In genomic region chr4:185227713-185228278, GRCh38 we compare ENCODE assay signal across 20 cellular contexts. TPM values are rescaled to one million over a fixed set of nuclear protein-coding genes. Genes with fewer than 3 reads are reported as not detected.
DNase-seq lines count a peak whose midpoint lies in the region; ATAC-seq, FAIRE-seq and TF ChIP-seq lines count a peak whose summit lies in the region.
"Had no signal": no experiment of that assay in that cellular context is flagged by ENCODE, and none has a peak within 500 bp of the region (broad histone marks: within the 10 kb centered on the region; RNA-seq: fewer than 3 reads in every experiment).

No MANE protein-coding gene starts in this region.

- H3K4me1 ChIP-seq in GM12878 (ENCODE audit: control insufficient read depth, insufficient read depth, low read length) (peaks cover 4% of the 10 kb centered on the region; the same call in 1 of the 2 replicates), mesendoderm (ENCODE audit: control insufficient read depth, low read depth, low read length) (peaks cover 4% of the 10 kb centered on the region), stomach smooth muscle (ENCODE audit: control insufficient read depth, insufficient read depth, low read length) (peaks cover 16% of the 10 kb centered on the region)
- H3K4me1 ChIP-seq: HAP-1 had no signal

- DNase-seq in cardiac septum (ENCODE audit: low spot score) = peak; percentile 55
- no peak for DNase-seq in Right ventricle myocardium superior
- DNase-seq in GM12878 (ENCODE audit: low read depth, low spot score) = no peak
- DNase-seq in mesendoderm = no peak
- DNase-seq in activated CD4-positive, alpha-beta T cell treated with anti-CD3 and anti-CD28 coated beads for 1 hour = no peak
- DNase-seq in occipital lobe (lab: John Stamatoyannopoulos, UW) = no peak
- DNase-seq: 8988T, DMS79, MG63, NCI-H1092, NCI-H146, NCI-H2029 treated with DMSO at 0.1 percent for 48 hours, NCI-H2171 treated with DMSO at 0.1 percent for 48 hours, NCI-H510A, NCI-H774, SHP77 treated with DMSO at 0.1 percent for 48 hours had no signal

- H3K9ac ChIP-seq in GM12878 (ENCODE audit: control insufficient read depth, insufficient read depth, low read length) (no peak overlapping the region), mesendoderm (ENCODE audit: low read length) (no peak overlapping the region), stomach smooth muscle (ENCODE audit: low read length in 2 of 2) (no peak overlapping the region)

- no peak overlapping the region for H3K18ac ChIP-seq in mesendoderm (ENCODE audit: low read length)

- intact Hi-C loops in cardiac septum (cut with DNase I) (no loop called here), Right ventricle myocardium superior (cut with DNase I) (no loop called here), GM12878 (cut with micrococcal nuclease; ENCODE audit: unreplicated experiment) (no loop called here)

- no peak overlapping the region for H2BK120ac ChIP-seq in mesendoderm (ENCODE audit: low read depth, low read length)

- H3K23ac ChIP-seq in mesendoderm (ENCODE audit: low read length) = peak overlapping the region; percentile 97

- no peak for TF ChIP-seq CTCF in GM12878 (IDR thresholded peaks at IDR 0.05 in 2 of 3, conservative IDR thresholded peaks at IDR 0.05 in 1 of 3; ENCODE audit: control insufficient read depth in 2 of 3, extremely low read depth in 1 of 3, insufficient read depth in 1 of 3, low read depth in 3 of 3, low read length in 3 of 3)

- H3K4ac ChIP-seq in mesendoderm (ENCODE audit: low read depth, low read length) = no peak overlapping the region

- no peak for TF ChIP-seq RAD21 in GM12878 (IDR thresholded peaks at IDR 0.05; ENCODE audit: insufficient read depth, low read depth, low read length)

- no peak overlapping the region for H4K5ac ChIP-seq in mesendoderm (ENCODE audit: low read length)

- H3K27ac ChIP-seq in GM12878 (ENCODE audit: control insufficient read depth, insufficient read depth) = no peak overlapping the region
- H3K27ac ChIP-seq in mesendoderm (ENCODE audit: low read depth, low read length) = no peak overlapping the region
- peak overlapping the region; percentile 58 for H3K27ac ChIP-seq in stomach smooth muscle (ENCODE audit: low read length)

- SMC1A ChIA-PET in GM12878 (lab: Charles Lee; ENCODE audit: uncharacterized antibody, unreplicated experiment) = interaction anchor here (1.1 to 1.6 kb wide), 3 partner anchors 15 to 32 kb away, joined by 3 to 6 read pairs (median 3); no protein-coding TSS in a partner anchor

- H3K36me3 ChIP-seq in GM12878 (ENCODE audit: control insufficient read depth in 2 of 2, insufficient read depth in 2 of 2, low read length in 1 of 2) = peaks cover 2 to 5% of the 10 kb centered on the region in 2 experiments; a peak in 3 of 4 replicates
- H3K36me3 ChIP-seq in mesendoderm (ENCODE audit: control insufficient read depth, insufficient read depth, low read length) = no peaks in the 10 kb centered on the region
- no peaks in the 10 kb centered on the region for H3K36me3 ChIP-seq in stomach smooth muscle (ENCODE audit: control insufficient read depth in 2 of 2, insufficient read depth in 2 of 2, low read length in 2 of 2)
- H3K36me3 ChIP-seq: HAP-1, MG63 had no signal

- H3K79me2 ChIP-seq in GM12878 (ENCODE audit: control insufficient read depth, insufficient read depth, low read length) (peaks cover 82% of the 10 kb centered on the region), mesendoderm (ENCODE audit: control insufficient read depth, insufficient read depth, low read length) (peaks cover 28% of the 10 kb centered on the region)

- H2AK5ac ChIP-seq in mesendoderm (ENCODE audit: low read length) = no peak overlapping the region

- ATAC-seq in Right ventricle myocardium superior (ENCODE audit: poor library complexity) = no peak
- ATAC-seq in GM12878 = peak; percentile 16
- no peak for ATAC-seq in HG03108 (IDR thresholded peaks at IDR 0.05; ENCODE audit: unreplicated experiment)

- H2BK5ac ChIP-seq in mesendoderm (ENCODE audit: low read length) = no peak overlapping the region

- FAIRE-seq in GM12878 (lab: Jason Lieb, UNC) = no peak
- FAIRE-seq: RCC 7860 had no signal

- 96% methylated on average over 9 of the region's 9 CpGs for WGBS in GM12878 (ENCODE audit: insufficient coverage, insufficient replicate concordance, low lambda C conversion rate, missing lambda C conversion rate)
- no CpG with 5 or more reads among the region's 9 CpGs for WGBS in mesendoderm (ENCODE audit: extremely low coverage, insufficient coverage, low lambda C conversion rate)

- RAD21 ChIA-PET in GM12878 (lab: Charles Lee; ENCODE audit: unreplicated experiment) = no interaction called here

- TF ChIP-seq POLR2A in GM12878 (IDR thresholded peaks at IDR 0.05; ENCODE audit: low read depth, low read length) = no peak

- no peak overlapping the region for H3K4me3 ChIP-seq in GM12878
- no peak overlapping the region for H3K4me3 ChIP-seq in mesendoderm (ENCODE audit: low read length)
- peak overlapping the region in 1 of 2 donors; percentile 49 for H3K4me3 ChIP-seq in stomach smooth muscle (ENCODE audit: low read length in 2 of 2)
- H3K4me3 ChIP-seq: HAP-1, MG63 had no signal

- peaks cover 30% of the 10 kb centered on the region for H4K20me1 ChIP-seq in GM12878 (ENCODE audit: control insufficient read depth, insufficient read depth)

- POLR2A ChIA-PET in GM12878 (lab: Charles Lee) = no interaction called here

- BruUV-seq in GM12878 (replicated peaks; lab: Mats Ljungman, UMichigan) = no TSS peak

- peak overlapping the region; percentile 60 for H3K56ac ChIP-seq in mesendoderm (ENCODE audit: low read length)

- H3K79me1 ChIP-seq in mesendoderm (ENCODE audit: low read length) = peaks cover 26% of the 10 kb centered on the region

- H3K27me3 ChIP-seq in GM12878 (replicated peaks in 1 of 2; ENCODE audit: control insufficient read depth in 2 of 2, insufficient read depth in 2 of 2, low read length in 1 of 2) = no peaks in the 10 kb centered on the region
- H3K27me3 ChIP-seq in mesendoderm (ENCODE audit: insufficient read depth, low read length, poor library complexity) = no peaks in the 10 kb centered on the region
- H3K27me3 ChIP-seq in stomach smooth muscle (ENCODE audit: control insufficient read depth in 1 of 2, insufficient read depth in 2 of 2, low read length in 2 of 2) = no peaks in the 10 kb centered on the region
- H3K27me3 ChIP-seq: MG63 had no signal

- in situ Hi-C loops in GM12878 (cut with MboI) = no loop called here

- CTCF ChIA-PET in GM12878 (lab: Yijun Ruan, JAX) = interaction anchor here (0.9 to 2.0 kb wide), 4 partner anchors 13 to 52 kb away, joined by 3 to 7 read pairs (median 4); no protein-coding TSS in a partner anchor

- no peak overlapping the region for H4K8ac ChIP-seq in mesendoderm (ENCODE audit: low read depth, low read length)

- H2BK15ac ChIP-seq in mesendoderm (replicated peaks; ENCODE audit: low read depth) = no peak overlapping the region

- no peak overlapping the region for H3K4me2 ChIP-seq in GM12878 (ENCODE audit: control insufficient read depth, insufficient read depth)
- no peak overlapping the region for H3K4me2 ChIP-seq in mesendoderm (ENCODE audit: low read length)

- H2AFZ ChIP-seq in GM12878 (ENCODE audit: control insufficient read depth, low read depth, low read length) = no peak overlapping the region

- TF ChIP-seq EP300 in GM12878 (IDR thresholded peaks at IDR 0.05; ENCODE audit: borderline replicate concordance in 1 of 2, control insufficient read depth in 1 of 2, low read depth in 2 of 2, low read length in 2 of 2) = no peak

- H3K9me3 ChIP-seq in GM12878 (replicated peaks; ENCODE audit: control insufficient read depth, insufficient read depth, low read length) = no peaks in the 10 kb centered on the region
- H3K9me3 ChIP-seq in stomach smooth muscle (ENCODE audit: control insufficient read depth in 2 of 2, low read length in 2 of 2) = no peaks in the 10 kb centered on the region
- H3K9me3 ChIP-seq: HAP-1, MG63 had no signal

RNA-seq across cellular contexts. Expression of gene SNX25, which starts 18.4 kb away (rescaled TPM):
- 10.5 TPM for total RNA-seq in cardiac septum
- 11.1 TPM for total RNA-seq in Right ventricle myocardium superior
- total RNA-seq in GM12878 (2013; cell fraction: nucleolus; rRNA removed) = 343 and 366 TPM in 2 replicates
- 82.0 and 107 TPM in 2 replicates for total RNA-seq in GM12878 (2014; rRNA removed)
- total RNA-seq in GM12878 (2014; rRNA removed; fragmentation: Illumina TruSeq; extraction: Trizol) = 115 and 117 TPM in 2 replicates
- total RNA-seq in GM12878 (2021) = 106 and 108 TPM in 2 replicates
- 44.9 TPM for polyA plus RNA-seq in GM12878 (2011; ENCODE audit: low read depth)
- polyA plus RNA-seq in GM12878 (2011; rRNA removed) = 66.6 and 90.3 TPM in 2 replicates
- polyA plus RNA-seq in GM12878 (2011; cell fraction: cytosol; rRNA removed) = 18.1 and 37.0 TPM in 2 replicates
- polyA plus RNA-seq in GM12878 (2011; cell fraction: nucleus; rRNA removed) = 40.4 and 44.0 TPM in 2 replicates
- 51.4 and 77.3 TPM in 2 replicates for polyA plus RNA-seq in GM12878 (2012)
- polyA plus RNA-seq in GM12878 (2014; fragmentation: Illumina TruSeq; extraction: Trizol) = 93.0 and 116 TPM in 2 replicates
- 10 to 100 TPM; 19.6 to 27.8 TPM for polyA plus RNA-seq in GM12878 (2014; fragmentation: Nextera tagmentation; extraction: Ambion mirVana)
- polyA plus RNA-seq in GM12878 (2014; rRNA removed) = 49.6 and 59.1 TPM in 2 replicates
- 10 to 100 TPM; 11.2 to 47.1 TPM for polyA plus RNA-seq in GM12878 (2016; fragmentation: Nextera tagmentation; extraction: Ambion mirVana)
- polyA minus RNA-seq in GM12878 (2011; rRNA and poly(A)+ RNA removed) = 160 and 175 TPM in 2 replicates
- polyA minus RNA-seq in GM12878 (2011; cell fraction: cytosol; rRNA and poly(A)+ RNA removed) = 28.2 and 46.0 TPM in 2 replicates
- polyA minus RNA-seq in GM12878 (2011; cell fraction: nucleus; rRNA and poly(A)+ RNA removed) = 51.0 and 58.2 TPM in 2 replicates
- 7.4 TPM for polyA plus RNA-seq in mesendoderm (2013, experiment 1 of 2)
- polyA plus RNA-seq in mesendoderm (2013, experiment 2 of 2) = 7.6 TPM
- 50.4 TPM for total RNA-seq in occipital lobe

RNA-seq across cellular contexts. Expression of gene CFAP97, which starts 24.0 kb away (rescaled TPM):
- total RNA-seq in cardiac septum = 14.9 TPM
- total RNA-seq in Right ventricle myocardium superior = 11.3 TPM
- 52.2 and 55.3 TPM in 2 replicates for total RNA-seq in GM12878 (2013; cell fraction: nucleolus; rRNA removed)
- total RNA-seq in GM12878 (2014; rRNA removed) = 27.2 and 34.2 TPM in 2 replicates
- 62.7 TPM in 2 replicates for total RNA-seq in GM12878 (2014; rRNA removed; fragmentation: Illumina TruSeq; extraction: Trizol)
- total RNA-seq in GM12878 (2021) = 49.1 and 50.4 TPM in 2 replicates
- 8.9 TPM for polyA plus RNA-seq in GM12878 (2011; ENCODE audit: low read depth)
- polyA plus RNA-seq in GM12878 (2011; rRNA removed) = 29.9 and 43.1 TPM in 2 replicates
- 9.4 and 13.9 TPM in 2 replicates for polyA plus RNA-seq in GM12878 (2011; cell fraction: cytosol; rRNA removed)
- polyA plus RNA-seq in GM12878 (2011; cell fraction: nucleus; rRNA removed) = 9.1 and 9.2 TPM in 2 replicates
- polyA plus RNA-seq in GM12878 (2012) = 16.0 and 20.5 TPM in 2 replicates
- 48.9 and 64.2 TPM in 2 replicates for polyA plus RNA-seq in GM12878 (2014; fragmentation: Illumina TruSeq; extraction: Trizol)
- 10 to 100 TPM; 27.2 to 47.5 TPM for polyA plus RNA-seq in GM12878 (2014; fragmentation: Nextera tagmentation; extraction: Ambion mirVana)
- 21.7 and 26.4 TPM in 2 replicates for polyA plus RNA-seq in GM12878 (2014; rRNA removed)
- polyA plus RNA-seq in GM12878 (2016; fragmentation: Nextera tagmentation; extraction: Ambion mirVana) = 10 to 100 TPM; 48.5 to 50.8 TPM
- polyA minus RNA-seq in GM12878 (2011; rRNA and poly(A)+ RNA removed) = 17.4 and 44.0 TPM in 2 replicates
- polyA minus RNA-seq in GM12878 (2011; cell fraction: cytosol; rRNA and poly(A)+ RNA removed) = 9.2 and 10.6 TPM in 2 replicates
- polyA minus RNA-seq in GM12878 (2011; cell fraction: nucleus; rRNA and poly(A)+ RNA removed) = 9.1 and 13.4 TPM in 2 replicates
- 26.2 TPM for polyA plus RNA-seq in mesendoderm (2013, experiment 1 of 2)
- 25.7 TPM for polyA plus RNA-seq in mesendoderm (2013, experiment 2 of 2)
- total RNA-seq in occipital lobe = 73.5 TPM
